8 cellular contexts compared by ENCODE assay signal in the genomic region with DNA sequence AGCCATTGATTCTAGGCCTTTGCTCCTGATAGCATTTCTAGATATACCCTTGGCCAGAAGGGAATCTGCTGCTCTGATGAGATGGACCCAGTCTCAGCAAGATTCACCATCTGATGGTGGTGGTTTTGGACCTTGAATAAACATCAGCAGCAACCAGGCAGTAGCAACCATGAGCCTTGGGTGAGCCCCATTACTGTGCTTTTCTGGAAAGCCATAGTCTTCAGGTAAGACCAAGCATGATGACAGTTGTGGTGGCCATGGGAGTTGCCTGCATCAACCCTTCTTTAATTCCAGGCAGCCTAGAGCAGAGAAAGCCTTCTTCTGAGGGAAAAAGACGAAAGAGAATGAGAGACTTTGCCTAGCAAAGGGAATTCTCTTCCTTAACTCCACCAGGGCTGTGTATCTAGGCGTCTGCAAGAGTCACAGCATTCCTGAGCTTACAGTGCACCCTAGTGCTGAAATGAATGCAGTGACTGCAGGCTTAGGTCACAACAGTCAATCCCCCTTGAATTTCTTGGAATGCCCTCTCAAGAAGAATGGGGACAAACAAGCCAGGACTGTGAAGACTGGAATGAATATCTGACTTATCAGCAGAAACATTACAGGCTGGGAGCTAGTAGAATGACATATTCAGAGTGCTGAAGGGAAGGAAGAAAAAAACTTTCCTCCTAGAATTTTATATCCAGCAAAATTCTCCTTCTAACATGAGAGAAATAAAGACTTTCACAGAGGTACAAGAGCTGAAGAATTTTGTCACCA.
A peak's percentile ranks its signal among the peaks of the same experiment; 100 is the strongest.
DNase-seq lines count a peak whose midpoint lies in the region; ATAC-seq and TF ChIP-seq lines count a peak whose summit lies in the region.

No MANE protein-coding gene starts in this region.

- no peak overlapping the region for H3K27ac Mint-ChIP-seq in activated CD4-positive, alpha-beta T cell treated with anti-CD3 and anti-CD28 coated beads, Interleukin-2, amount 10 ng/mL, durations not matched to agents 24 days and 14 days
- no peak overlapping the region for H3K27ac Mint-ChIP-seq in mesothelial cell of epicardium

- CTCF ChIA-PET in HEK293T (lab: Yijun Ruan, JAX), result interaction anchor here (0.6 to 2.1 kb wide), 10 partner anchors 10 to 403 kb away, joined by 3 to 30 read pairs (median 6); no protein-coding TSS in a partner anchor

- 15% methylated on average over 2 of the region's 2 CpGs for WGBS in smooth muscle cell (ENCODE audit: low lambda C conversion rate)

- H3K27me3 ChIP-seq in smooth muscle cell (ENCODE audit: low read depth), result no peaks in the 10 kb centered on the region

- H3K4me1 Mint-ChIP-seq in activated CD4-positive, alpha-beta T cell treated with anti-CD3 and anti-CD28 coated beads, Interleukin-2, amount 10 ng/mL, durations not matched to agents 24 days and 14 days, result no peaks in the 10 kb centered on the region
- H3K4me1 Mint-ChIP-seq in mesothelial cell of epicardium, result no peaks in the 10 kb centered on the region

- no peak overlapping the region for H3K27ac ChIP-seq in smooth muscle cell (ENCODE audit: low read depth)

- no peak overlapping the region for H3K4me3 Mint-ChIP-seq in activated CD4-positive, alpha-beta T cell treated with anti-CD3 and anti-CD28 coated beads, Interleukin-2, amount 10 ng/mL, durations not matched to agents 24 days and 14 days
- no peak overlapping the region for H3K4me3 Mint-ChIP-seq in mesothelial cell of epicardium

- H3K4me3 ChIP-seq in choroid plexus epithelial cell (ENCODE audit: low read depth, low read length) (no peak overlapping the region), smooth muscle cell (no peak overlapping the region)

- H4K20me1 ChIP-seq in smooth muscle cell (ENCODE audit: low read depth), result no peaks in the 10 kb centered on the region

- H3K79me2 ChIP-seq in smooth muscle cell (ENCODE audit: low read depth), result no peaks in the 10 kb centered on the region

- TF ChIP-seq CTCF in choroid plexus epithelial cell (conservative IDR thresholded peaks at IDR 0.05; ENCODE audit: low read depth, low read length) (peak; percentile 83), smooth muscle cell (IDR thresholded peaks at IDR 0.05; ENCODE audit: borderline replicate concordance, insufficient read depth, poor library complexity, severe bottlenecking) (peak; percentile 68), mesothelial cell of epicardium (IDR thresholded peaks at IDR 0.05; ENCODE audit: unreplicated experiment) (no peak)

- no peak overlapping the region for H3K4me2 ChIP-seq in smooth muscle cell

- no peak overlapping the region for H3K9ac ChIP-seq in smooth muscle cell (ENCODE audit: low read depth)

- DNase-seq in GM04504 (ENCODE audit: low read depth) (peak; percentile 1), HEK293T (ENCODE audit: extremely low spot score) (peak; percentile 90), NCI-H2227 treated with DMSO at 0.1 percent for 48 hours (lab: John Stamatoyannopoulos, UW) (peak; percentile 2), choroid plexus epithelial cell (ENCODE audit: low read depth) (peak; percentile 83), smooth muscle cell (lab: John Stamatoyannopoulos, UW; ENCODE audit: unreplicated experiment) (no peak), mesothelial cell of epicardium (ENCODE audit: low spot score in 2 of 2, unreplicated experiment in 2 of 2) (no peak)
- DNase-seq in activated CD4-positive, alpha-beta T cell treated with anti-CD3 and anti-CD28 coated beads, Interleukin-2, amount 10 ng/mL, durations not matched to agents 24 days and 14 days, result no peak

- no peaks in the 10 kb centered on the region for H3K36me3 Mint-ChIP-seq in activated CD4-positive, alpha-beta T cell treated with anti-CD3 and anti-CD28 coated beads, Interleukin-2, amount 10 ng/mL, durations not matched to agents 24 days and 14 days (ENCODE audit: low read depth)
- H3K36me3 Mint-ChIP-seq in mesothelial cell of epicardium, result no peaks in the 10 kb centered on the region

- intact Hi-C loops in activated CD4-positive, alpha-beta T cell treated with anti-CD3 and anti-CD28 coated beads, Interleukin-2, amount 10 ng/mL, durations not matched to agents 24 days and 14 days (cut with micrococcal nuclease), result no loop called here

- POLR2A ChIA-PET in HEK293T (lab: Yijun Ruan, JAX), result no interaction called here

- H3K36me3 ChIP-seq in smooth muscle cell (ENCODE audit: low read depth), result no peaks in the 10 kb centered on the region

- no peaks in the 10 kb centered on the region for H3K9me3 Mint-ChIP-seq in activated CD4-positive, alpha-beta T cell treated with anti-CD3 and anti-CD28 coated beads, Interleukin-2, amount 10 ng/mL, durations not matched to agents 24 days and 14 days
- peaks cover 8% of the 10 kb centered on the region for H3K9me3 Mint-ChIP-seq in mesothelial cell of epicardium

- H3K27me3 Mint-ChIP-seq in activated CD4-positive, alpha-beta T cell treated with anti-CD3 and anti-CD28 coated beads, Interleukin-2, amount 10 ng/mL, durations not matched to agents 24 days and 14 days, result no peaks in the 10 kb centered on the region
- H3K27me3 Mint-ChIP-seq in mesothelial cell of epicardium (ENCODE audit: low read depth), result no peaks in the 10 kb centered on the region

- ATAC-seq in HG02973 (IDR thresholded peaks at IDR 0.05; ENCODE audit: unreplicated experiment), result no peak

- no peaks in the 10 kb centered on the region for H3K4me1 ChIP-seq in smooth muscle cell (ENCODE audit: low read depth)

- H2AFZ ChIP-seq in smooth muscle cell (ENCODE audit: low read depth), result no peak overlapping the region

- no peaks in the 10 kb centered on the region for H3K9me3 ChIP-seq in smooth muscle cell (replicated peaks; ENCODE audit: low read depth)

- H3F3A ChIP-seq in smooth muscle cell (ENCODE audit: low read depth), result no peaks in the 10 kb centered on the region

TF ChIP-seq in HEK293T, 16 proteins besides CTCF, POLR2A, EP300 and RAD21:
- TF ChIP-seq ARNT (IDR thresholded peaks at IDR 0.05), result no peak
- no peak for TF ChIP-seq ELF4 (IDR thresholded peaks at IDR 0.05)
- no peak for TF ChIP-seq L3MBTL2 (conservative IDR thresholded peaks at IDR 0.05)
- no peak for TF ChIP-seq NFRKB (IDR thresholded peaks at IDR 0.05)
- no peak for TF ChIP-seq FOXA1 (IDR thresholded peaks at IDR 0.05)
- no peak for TF ChIP-seq CTBP1 (IDR thresholded peaks at IDR 0.05; ENCODE audit: borderline replicate concordance)
- TF ChIP-seq FOXM1 (IDR thresholded peaks at IDR 0.05; ENCODE audit: borderline replicate concordance), result no peak

Comparison
In these comparisons a context has a peak if more than half of its experiments do, and no peak if none do; other contexts are left out.
1. DNase-seq: peak in GM04504 (single experiment), HEK293T (single experiment), NCI-H2227 treated with DMSO at 0.1 percent for 48 hours (single experiment) and choroid plexus epithelial cell (single experiment); none in smooth muscle cell (single experiment), activated CD4-positive, alpha-beta T cell treated with anti-CD3 and anti-CD28 coated beads, Interleukin-2, amount 10 ng/mL, durations not matched to agents 24 days and 14 days (single experiment) and mesothelial cell of epicardium (0 of 2).